ENCODE assay signal across 8 cellular contexts in genomic region chr1:155323729-155324040, GRCh38. TPM values are rescaled to one million over a fixed set of nuclear protein-coding genes. Genes with fewer than 3 reads are reported as not detected.
A peak's percentile ranks its signal among the peaks of the same experiment; 100 is the strongest.
DNase-seq lines count a peak whose midpoint lies in the region; ATAC-seq and TF ChIP-seq lines count a peak whose summit lies in the region.

No MANE protein-coding gene starts in this region.

- DNase-seq in CD1c-positive myeloid dendritic cell (ENCODE audit: extremely low spot score): peak; percentile 94
- DNase-seq in HS-27A (ENCODE audit: low read depth): peak; percentile 76
- peak; percentile 72 for DNase-seq in activated T-cell treated with anti-CD3 and anti-CD28 coated beads for 1 hour (ENCODE audit: low read depth)
- peak; percentile 61 for DNase-seq in epidermal melanocyte (ENCODE audit: insufficient read length, low spot score)
- peak; percentile 71 for DNase-seq in stimulated activated CD8-positive, alpha-beta memory T cell treated with anti-CD3 and anti-CD28 coated beads, Interleukin-4, amount 100 ng/mL, for 24 hours (ENCODE audit: low read depth)

- H3K27me3 ChIP-seq in OCI-LY3 (ENCODE audit: low read depth, low read length): no peaks in the 10 kb centered on the region
- H3K27me3 ChIP-seq in mononuclear cell (ENCODE audit: insufficient read depth, low read length): no peaks in the 10 kb centered on the region

- no peak for TF ChIP-seq CTCF in OCI-LY3 (IDR thresholded peaks at IDR 0.05; ENCODE audit: low read depth, low read length)

- H3K27ac ChIP-seq in OCI-LY3 (ENCODE audit: low read length): peak overlapping the region; percentile 82

- H3K4me2 ChIP-seq in OCI-LY3 (ENCODE audit: low read length): peak overlapping the region; percentile 96

- ATAC-seq in GM19438 (IDR thresholded peaks at IDR 0.05; ENCODE audit: low read depth, unreplicated experiment): peak; percentile 48

- peak overlapping the region; percentile 49; the same call in 1 of the 2 replicates for H2AFZ ChIP-seq in OCI-LY3 (ENCODE audit: low read depth, low read length)

- H3K4me3 ChIP-seq in OCI-LY3 (ENCODE audit: low read length) (peak overlapping the region; percentile 93), mononuclear cell (ENCODE audit: low read length) (peak overlapping the region; percentile 88)

- peaks cover 22% of the 10 kb centered on the region for H3K36me3 ChIP-seq in OCI-LY3 (replicated peaks; ENCODE audit: low read depth, low read length)

- H3K9me3 ChIP-seq in OCI-LY3 (ENCODE audit: insufficient read depth, low read length): no peaks in the 10 kb centered on the region
- no peaks in the 10 kb centered on the region for H3K9me3 ChIP-seq in mononuclear cell (ENCODE audit: low read depth, low read length)

- H3K4me1 ChIP-seq in OCI-LY3 (ENCODE audit: low read length) (peaks cover 6% of the 10 kb centered on the region), mononuclear cell (ENCODE audit: insufficient read depth, low read length) (peaks cover 47% of the 10 kb centered on the region)

- peak overlapping the region; percentile 99 for H3K9ac ChIP-seq in OCI-LY3 (ENCODE audit: low read length)

- no peaks in the 10 kb centered on the region for H3K79me2 ChIP-seq in OCI-LY3 (ENCODE audit: low read length)

- peaks cover 19% of the 10 kb centered on the region for H4K20me1 ChIP-seq in OCI-LY3 (ENCODE audit: insufficient read depth, low read length)

RNA-seq across cellular contexts. Expression of gene RUSC1, which starts 3.0 kb away (rescaled TPM):
- 6.6 TPM for total RNA-seq in mononuclear cell

RNA-seq across cellular contexts. Expression of gene FDPS, which starts 15.0 kb away (rescaled TPM):
- total RNA-seq in mononuclear cell: 21.5 TPM

RNA-seq across cellular contexts. Expression of gene PKLR, which starts 22.4 kb away (rescaled TPM):
- total RNA-seq in mononuclear cell: not detected

RNA-seq across cellular contexts. Expression of gene HCN3, which starts 46.4 kb away (rescaled TPM):
- total RNA-seq in mononuclear cell: 0.21 TPM

RNA-seq across cellular contexts. Expression of gene CLK2, which starts 50.4 kb away (rescaled TPM):
- 18.2 TPM for total RNA-seq in mononuclear cell

Comparison
In these comparisons a context has a peak if more than half of its experiments do, and no peak if none do; other contexts are left out.
1. Peak in every context shown above with its lines: DNase-seq, ATAC-seq, H3K4me3 ChIP-seq and H3K27ac ChIP-seq.